Comparison of ENCODE assay signal across 13 cellular contexts in the genomic region with DNA sequence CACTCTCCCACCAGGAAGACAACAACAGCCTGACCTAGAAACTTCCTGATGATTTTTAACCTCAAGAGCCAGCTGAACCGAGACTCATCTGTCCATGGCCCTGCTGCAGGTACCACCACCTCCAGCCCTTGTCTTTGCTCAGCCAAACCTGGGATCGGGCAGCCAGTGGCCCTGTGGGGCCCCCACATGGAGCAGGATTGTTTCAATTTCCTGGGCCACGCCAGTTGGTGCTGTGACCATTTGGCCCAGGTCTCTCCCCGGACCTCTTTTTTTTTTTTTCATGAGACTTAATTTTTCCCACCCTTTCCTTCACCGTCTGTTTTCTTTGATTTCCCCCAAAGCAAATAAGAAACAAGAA. TPM values are rescaled to one million over a fixed set of nuclear protein-coding genes. Genes with fewer than 3 reads are reported as not detected.
A peak's percentile ranks its signal among the peaks of the same experiment; 100 is the strongest.
DNase-seq lines count a peak whose midpoint lies in the region; ATAC-seq and TF ChIP-seq lines count a peak whose summit lies in the region.
"Had no signal": no experiment of that assay in that cellular context is flagged by ENCODE, and none has a peak within 500 bp of the region (broad histone marks: within the 10 kb centered on the region; RNA-seq: fewer than 3 reads in every experiment).

No MANE protein-coding gene starts in this region.

- peaks cover 13% of the 10 kb centered on the region for H3K79me2 ChIP-seq in hepatocyte

- intact Hi-C loops in ascending aorta (cut with DNase I), result no loop called here

- H3K27ac ChIP-seq in ascending aorta, result peak overlapping the region; percentile 84 to 97
- H3K27ac ChIP-seq in hepatocyte, result no peak overlapping the region
- H3K27ac ChIP-seq in subcutaneous abdominal adipose tissue (ENCODE audit: low read depth, low read length), result peak overlapping the region; percentile 79

- WGBS in hepatocyte (ENCODE audit: low lambda C conversion rate, missing lambda C conversion rate), result 66% methylated on average over 5 of the region's 5 CpGs

- H3K4me1 ChIP-seq in ascending aorta (peaks cover 12 to 59% of the 10 kb centered on the region in 2 donors), hepatocyte (ENCODE audit: insufficient read depth) (peaks cover 38% of the 10 kb centered on the region), subcutaneous abdominal adipose tissue (ENCODE audit: control insufficient read depth in 5 of 5, insufficient read depth in 5 of 5, low read length in 5 of 5) (peaks cover 14 to 65% (median 55%) of the 10 kb centered on the region in 5 donors)

- H3K27me3 Mint-ChIP-seq in activated T-cell treated with anti-CD3 and anti-CD28 coated beads, Interleukin-2, amount 50 U/mL, for 72 hours (ENCODE audit: low read depth), result peaks cover 16% of the 10 kb centered on the region

- DNase-seq in ascending aorta (ENCODE audit: low spot score in 2 of 2) (no peak), hepatocyte (ENCODE audit: low spot score) (no peak), globus pallidus (ENCODE audit: low spot score) (no peak), NCI-H2107 (lab: John Stamatoyannopoulos, UW) (no peak)
- DNase-seq in activated T-cell treated with anti-CD3 and anti-CD28 coated beads, Interleukin-2, amount 50 U/mL, for 72 hours, result no peak
- DNase-seq: activated T-cell treated with anti-CD3 and anti-CD28 coated beads, Interleukin-2, amount 50 U/mL, for 4 hours; COR-L47; MV-4-11; PC-3 had no signal

- H3K9me3 ChIP-seq in ascending aorta (no peaks in the 10 kb centered on the region), hepatocyte (ENCODE audit: low read depth) (no peaks in the 10 kb centered on the region), subcutaneous abdominal adipose tissue (ENCODE audit: control insufficient read depth in 5 of 5, low read length in 5 of 5) (no peaks in the 10 kb centered on the region)
- H3K9me3 ChIP-seq: right atrium auricular region had no signal

- H4K20me1 ChIP-seq in hepatocyte (ENCODE audit: insufficient read depth, poor library complexity, severe bottlenecking), result no peaks in the 10 kb centered on the region

- H2AFZ ChIP-seq in hepatocyte, result no peak overlapping the region

- TF ChIP-seq CTCF in ascending aorta (IDR thresholded peaks at IDR 0.05) (no peak), hepatocyte (IDR thresholded peaks at IDR 0.05; ENCODE audit: poor library complexity) (no peak)

- H3K9me3 Mint-ChIP-seq in activated T-cell treated with anti-CD3 and anti-CD28 coated beads, Interleukin-2, amount 50 U/mL, for 72 hours, result no peaks in the 10 kb centered on the region
- H3K9me3 Mint-ChIP-seq: activated T-cell treated with anti-CD3 and anti-CD28 coated beads, Interleukin-2, amount 50 U/mL, for 4 hours had no signal

- peaks cover 0 to 2% of the 10 kb centered on the region in 2 donors for H3K36me3 Mint-ChIP-seq in activated T-cell treated with anti-CD3 and anti-CD28 coated beads, Interleukin-2, amount 50 U/mL, for 72 hours (ENCODE audit: insufficient read depth in 2 of 2)

- H3K36me3 ChIP-seq in ascending aorta, result peaks cover 19 to 25% of the 10 kb centered on the region in 2 donors
- no peaks in the 10 kb centered on the region for H3K36me3 ChIP-seq in hepatocyte (replicated peaks; ENCODE audit: insufficient read depth, low read depth)
- H3K36me3 ChIP-seq in subcutaneous abdominal adipose tissue (ENCODE audit: control insufficient read depth in 5 of 5, insufficient read depth in 5 of 5, low read length in 5 of 5), result peaks cover 0 to 29% (median 23%) of the 10 kb centered on the region in 5 donors
- H3K36me3 ChIP-seq: right atrium auricular region had no signal

- no peak for ATAC-seq in activated T-cell treated with anti-CD3 and anti-CD28 coated beads, Interleukin-2, amount 50 U/mL, for 72 hours (replicated peaks in 1 of 2)
- ATAC-seq: activated CD4-positive, CD25-positive, alpha-beta regulatory T cell treated with anti-CD3 and anti-CD28 coated beads, Interleukin-2, amount 50 U/mL, for 24 hours; activated T-cell treated with anti-CD3 and anti-CD28 coated beads, Interleukin-2, amount 50 U/mL, for 4 hours; HCT116; PC-3 had no signal

- peaks cover 10% of the 10 kb centered on the region for H3K4me1 Mint-ChIP-seq in activated T-cell treated with anti-CD3 and anti-CD28 coated beads, Interleukin-2, amount 50 U/mL, for 72 hours (ENCODE audit: low read depth)

- no peak overlapping the region for H3K27ac Mint-ChIP-seq in activated T-cell treated with anti-CD3 and anti-CD28 coated beads, Interleukin-2, amount 50 U/mL, for 72 hours

- peak overlapping the region; percentile 92 for H3K4me2 ChIP-seq in hepatocyte

- H3K27me3 ChIP-seq in ascending aorta (no peaks in the 10 kb centered on the region), hepatocyte (peaks cover 80% of the 10 kb centered on the region), subcutaneous abdominal adipose tissue (ENCODE audit: control insufficient read depth in 5 of 5, insufficient read depth in 4 of 5, low read length in 5 of 5) (no peaks in the 10 kb centered on the region)

- H3K9me2 ChIP-seq in hepatocyte (replicated peaks; ENCODE audit: insufficient read depth), result no peaks in the 10 kb centered on the region

- peak overlapping the region in 2 of 5 donors; percentile 19 to 40 for H3K9ac ChIP-seq in subcutaneous abdominal adipose tissue (ENCODE audit: low read length in 5 of 5)

- H3K4me3 Mint-ChIP-seq in activated T-cell treated with anti-CD3 and anti-CD28 coated beads, Interleukin-2, amount 50 U/mL, for 72 hours, result no peak overlapping the region
- H3K4me3 Mint-ChIP-seq: activated T-cell treated with anti-CD3 and anti-CD28 coated beads, Interleukin-2, amount 50 U/mL, for 4 hours had no signal

- H3K4me3 ChIP-seq in ascending aorta (peak overlapping the region in 1 of 2 donors; percentile 80), hepatocyte (no peak overlapping the region), subcutaneous abdominal adipose tissue (ENCODE audit: low read depth in 1 of 5, low read length in 5 of 5) (peak overlapping the region in 2 of 5 donors; percentile 22 to 53)
- H3K4me3 ChIP-seq: right atrium auricular region had no signal

RNA-seq across cellular contexts. Expression of a gene that starts 8.3 kb away (rescaled TPM):
- total RNA-seq in ascending aorta (55.3 TPM), hepatocyte (5.6 and 6.7 TPM in 2 replicates)
- 20.7 and 29.9 TPM in 2 replicates for polyA plus RNA-seq in hepatocyte
- 10 to 100 TPM; 18.1 to 37.7 TPM for total RNA-seq in activated T-cell treated with anti-CD3 and anti-CD28 coated beads, Interleukin-2, amount 50 U/mL, for 72 hours

RNA-seq across cellular contexts. Expression of a gene that starts 22.4 kb away (rescaled TPM):
- total RNA-seq in ascending aorta, result not detected
- total RNA-seq in hepatocyte, result not detected in 2 replicates
- not detected in 2 replicates for polyA plus RNA-seq in hepatocyte
- not detected for total RNA-seq in activated T-cell treated with anti-CD3 and anti-CD28 coated beads, Interleukin-2, amount 50 U/mL, for 72 hours
- total RNA-seq: activated T-cell treated with anti-CD3 and anti-CD28 coated beads, Interleukin-2, amount 50 U/mL, for 4 hours; PC-3; right atrium auricular region had no signal

RNA-seq across cellular contexts. Expression of a gene that starts 25.0 kb away (rescaled TPM):
- total RNA-seq in ascending aorta (20.4 TPM), hepatocyte (1.4 and 2.2 TPM in 2 replicates)
- polyA plus RNA-seq in hepatocyte, result 1.8 and 2.0 TPM in 2 replicates
- 1 to 10 TPM; 1.9 to 3.3 TPM for total RNA-seq in activated T-cell treated with anti-CD3 and anti-CD28 coated beads, Interleukin-2, amount 50 U/mL, for 72 hours

RNA-seq across cellular contexts. Expression of a gene that starts 36.9 kb away (rescaled TPM):
- total RNA-seq in ascending aorta (19.3 TPM), hepatocyte (1.8 and 5.9 TPM in 2 replicates)
- polyA plus RNA-seq in hepatocyte, result 1.8 and 4.0 TPM in 2 replicates
- 1 to 10 TPM; 2.9 to 8.1 TPM for total RNA-seq in activated T-cell treated with anti-CD3 and anti-CD28 coated beads, Interleukin-2, amount 50 U/mL, for 72 hours

RNA-seq across cellular contexts. Expression of a gene that starts 40.4 kb away (rescaled TPM):
- total RNA-seq in ascending aorta (0.53 TPM), hepatocyte (0.27 and 0.36 TPM in 2 replicates)
- 3.3 and 4.4 TPM in 2 replicates for polyA plus RNA-seq in hepatocyte
- not detected for total RNA-seq in activated T-cell treated with anti-CD3 and anti-CD28 coated beads, Interleukin-2, amount 50 U/mL, for 72 hours
- total RNA-seq: right atrium auricular region had no signal
